In genomic region chr19:12838893-12839656, GRCh38 we compare ENCODE assay signal across 1 cellular context.
TF ChIP-seq lines count a peak whose summit lies in the region.

No MANE protein-coding gene starts in this region.

TF ChIP-seq in HepG2, 621 proteins besides CTCF, POLR2A, EP300 and RAD21:
- TF ChIP-seq ZNF687 (CRISPR knock-in tag; IDR thresholded peaks at IDR 0.05) (peak; percentile 6), ETS1 (CRISPR knock-in tag; IDR thresholded peaks at IDR 0.05) (no peak), DBP (CRISPR knock-in tag; IDR thresholded peaks at IDR 0.05; ENCODE audit: not compliant biosample characterization) (no peak), CREB1 (IDR thresholded peaks at IDR 0.05) (peak; percentile 34; the same call in 1 of the 2 replicates), CREB1 (CRISPR knock-in tag; IDR thresholded peaks at IDR 0.05) (no peak), ZBTB21 (CRISPR knock-in tag; IDR thresholded peaks at IDR 0.05) (0 out of 2 replicates have a peak, but pooled peaks have one; percentile 27), RNF2 (conservative IDR thresholded peaks at IDR 0.05; ENCODE audit: low read depth) (no peak)
